In genomic region chr6:124888581-124889371, GRCh38 we compare ENCODE assay signal across 9 cellular contexts.
DNase-seq lines count a peak whose midpoint lies in the region; ATAC-seq and TF ChIP-seq lines count a peak whose summit lies in the region.
"Had no signal": no experiment of that assay in that cellular context is flagged by ENCODE, and none has a peak within 500 bp of the region (broad histone marks: within the 10 kb centered on the region; RNA-seq: fewer than 3 reads in every experiment).

No MANE protein-coding gene starts in this region.

- H4K20me1 ChIP-seq in KMS-11 (ENCODE audit: insufficient read depth): no peaks in the 10 kb centered on the region

- H3K4me2 ChIP-seq in KMS-11: no peak overlapping the region

- CTCF ChIA-PET in A673 (lab: Charles Lee): no interaction called here

- no peak overlapping the region for H3K9ac ChIP-seq in KMS-11

- peaks cover 49% of the 10 kb centered on the region for H3K4me1 ChIP-seq in A673 (ENCODE audit: insufficient read depth, low read length, poor library complexity, severe bottlenecking)
- H3K4me1 ChIP-seq in KMS-11 (ENCODE audit: low read depth, poor library complexity, severe bottlenecking): no peaks in the 10 kb centered on the region

- H3K27ac ChIP-seq in A673 (ENCODE audit: low read depth, low read length, poor library complexity, severe bottlenecking) (peak overlapping the region; percentile 75), KMS-11 (no peak overlapping the region)

- no peaks in the 10 kb centered on the region for H3K79me2 ChIP-seq in KMS-11 (ENCODE audit: insufficient read depth, low read depth)

- POLR2A ChIA-PET in A673 (lab: Charles Lee; ENCODE audit: low non-redundant PET): no interaction called here

- peak overlapping the region; percentile 51; the same call in 1 of the 2 replicates for H2AFZ ChIP-seq in KMS-11 (ENCODE audit: low read depth)

- ATAC-seq in GM18511 (IDR thresholded peaks at IDR 0.05; ENCODE audit: unreplicated experiment) (peak; percentile 61), GM19467 (IDR thresholded peaks at IDR 0.05; ENCODE audit: unreplicated experiment) (no peak), GM21515 (IDR thresholded peaks at IDR 0.05; ENCODE audit: unreplicated experiment) (no peak)

- H3K9me3 ChIP-seq in A673 (ENCODE audit: low read depth, low read length, poor library complexity, severe bottlenecking): no peaks in the 10 kb centered on the region

- H3K36me3 ChIP-seq in A673 (ENCODE audit: insufficient read depth, low read length, poor library complexity, severe bottlenecking) (no peaks in the 10 kb centered on the region), KMS-11 (ENCODE audit: insufficient read depth) (no peaks in the 10 kb centered on the region)

- peak overlapping the region; percentile 2 for H3K4me3 ChIP-seq in A673 (ENCODE audit: low read depth, low read length, poor library complexity, severe bottlenecking)
- no peak overlapping the region for H3K4me3 ChIP-seq in KMS-11 (IDR thresholded peaks at IDR 0.05; ENCODE audit: insufficient read depth, low read depth, low read length)
- no peak overlapping the region for H3K4me3 ChIP-seq in fibroblast of pulmonary artery (replicated peaks; ENCODE audit: low read depth, low read length)

- BruUV-seq in A673 (replicated peaks; lab: Mats Ljungman, UMichigan): no TSS peak

- intact Hi-C loops in A673 (cut with micrococcal nuclease; ENCODE audit: unreplicated experiment): no loop called here

- peak; percentile 55 for DNase-seq in A673 (ENCODE audit: low spot score)
- DNase-seq in fibroblast of pulmonary artery (ENCODE audit: low read depth): peak; percentile 6
- no peak for DNase-seq in NCI-H69 (lab: John Stamatoyannopoulos, UW)
- DNase-seq in UCSD-AML1 (lab: John Stamatoyannopoulos, UW; ENCODE audit: unreplicated experiment): no peak
- DNase-seq: RPMI8226 had no signal

- TF ChIP-seq CTCF in A673 (conservative IDR thresholded peaks at IDR 0.05; ENCODE audit: low read depth, low read length) (no peak), KMS-11 (conservative IDR thresholded peaks at IDR 0.05; ENCODE audit: low read depth, low read length) (no peak), fibroblast of pulmonary artery (IDR thresholded peaks at IDR 0.05; ENCODE audit: low read length, missing control alignments) (no peak)

- H3K27me3 ChIP-seq in A673 (replicated peaks; ENCODE audit: insufficient read depth, low read depth, low read length, poor library complexity) (no peaks in the 10 kb centered on the region), KMS-11 (ENCODE audit: insufficient read depth, low read depth) (no peaks in the 10 kb centered on the region)

Comparison
In these comparisons a context has a peak if more than half of its experiments do, and no peak if none do; other contexts are left out.
1. DNase-seq: peak in A673 (single experiment) and fibroblast of pulmonary artery (single experiment); none in NCI-H69 (single experiment) and UCSD-AML1 (single experiment).